17 cellular contexts compared by ENCODE assay signal in genomic region chr16:87959391-87959968, GRCh38. TPM values are rescaled to one million over a fixed set of nuclear protein-coding genes. Genes with fewer than 3 reads are reported as not detected.
DNase-seq lines count a peak whose midpoint lies in the region; ATAC-seq and TF ChIP-seq lines count a peak whose summit lies in the region.
"Had no signal": no experiment of that assay in that cellular context is flagged by ENCODE, and none has a peak within 500 bp of the region (broad histone marks: within the 10 kb centered on the region; RNA-seq: fewer than 3 reads in every experiment).

No MANE protein-coding gene starts in this region.

- CTCF ChIA-PET in activated CD4-positive, alpha-beta memory T cell treated with anti-CD3 and anti-CD28 coated beads, Interleukin-2, amount 10 ng/mL, durations not matched to agents 7 days and 5 days (lab: Charles Lee) = no interaction called here

- POLR2A ChIA-PET in activated CD4-positive, alpha-beta memory T cell treated with anti-CD3 and anti-CD28 coated beads, Interleukin-2, amount 10 ng/mL, durations not matched to agents 7 days and 5 days (lab: Charles Lee) = no interaction called here

- peaks cover 0 to 7% (median 0%) of the 10 kb centered on the region in 9 donors for H3K36me3 ChIP-seq in heart left ventricle

- no peaks in the 10 kb centered on the region for H3K27me3 Mint-ChIP-seq in activated CD4-positive, alpha-beta memory T cell treated with anti-CD3 and anti-CD28 coated beads, Interleukin-2, amount 10 ng/mL, durations not matched to agents 7 days and 5 days

- TF ChIP-seq POLR2A in heart left ventricle (IDR thresholded peaks at IDR 0.05) = no peak

- no peak overlapping the region for H3K27ac Mint-ChIP-seq in activated CD4-positive, alpha-beta memory T cell treated with anti-CD3 and anti-CD28 coated beads, Interleukin-2, amount 10 ng/mL, durations not matched to agents 7 days and 5 days

- 81 to 88% (median 83%) methylated on average over 23 of the region's 23 CpGs for WGBS in heart left ventricle, 4 donors

- ATAC-seq in Right ventricle myocardium superior (ENCODE audit: poor library complexity) (no peak), heart left ventricle (no peak), GM18511 (IDR thresholded peaks at IDR 0.05; ENCODE audit: unreplicated experiment) (no peak)
- ATAC-seq: gastroesophageal sphincter had no signal

- H3K9me3 Mint-ChIP-seq in activated CD4-positive, alpha-beta memory T cell treated with anti-CD3 and anti-CD28 coated beads, Interleukin-2, amount 10 ng/mL, durations not matched to agents 7 days and 5 days = no peaks in the 10 kb centered on the region
- H3K9me3 Mint-ChIP-seq: nephron had no signal

- H3K9me3 ChIP-seq in heart left ventricle = no peaks in the 10 kb centered on the region
- H3K9me3 ChIP-seq: gastroesophageal sphincter, spleen had no signal

- DNase-seq in Right ventricle myocardium superior (peak; percentile 43), heart left ventricle (no peak), islet precursor cell (peak; percentile 49), NCI-H2029 treated with DMSO at 0.1 percent for 48 hours (lab: John Stamatoyannopoulos, UW) (no peak), KG1 (lab: John Stamatoyannopoulos, UW) (no peak)
- no peak for DNase-seq in activated CD4-positive, alpha-beta memory T cell treated with anti-CD3 and anti-CD28 coated beads, Interleukin-2, amount 10 ng/mL, durations not matched to agents 7 days and 5 days
- DNase-seq in stimulated activated CD4-positive, alpha-beta T cell treated with anti-CD3 and anti-CD28 coated beads, Interleukin-12 subunit alpha, Interleukin-12 subunit beta, amount 100 ng/mL, for 4 hours = no peak
- DNase-seq: activated CD4-positive, alpha-beta T cell treated with anti-CD3 and anti-CD28 coated beads, Interleukin-2, amount 50 U/mL, for 48 hours; amygdala; left cardiac atrium; NCI-H1694 treated with DMSO at 0.1 percent for 48 hours; NK-92 treated with Interleukin-12 subunit alpha and Interleukin-12 subunit beta, amount 100 ng/mL, for 24 hours; spleen had no signal

- peaks cover 28% of the 10 kb centered on the region for H3K36me3 Mint-ChIP-seq in activated CD4-positive, alpha-beta memory T cell treated with anti-CD3 and anti-CD28 coated beads, Interleukin-2, amount 10 ng/mL, durations not matched to agents 7 days and 5 days (ENCODE audit: low read depth)

- H3K4me1 ChIP-seq in heart left ventricle = peaks cover 6 to 67% (median 42%) of the 10 kb centered on the region in 12 donors

- no peak overlapping the region for H3K27ac ChIP-seq in heart left ventricle
- H3K27ac ChIP-seq: gastroesophageal sphincter, SK-N-MC had no signal

- TF ChIP-seq CTCF in heart left ventricle (IDR thresholded peaks at IDR 0.05) = no peak

- H3K4me3 ChIP-seq in heart left ventricle = peak overlapping the region in 1 of 12 donors; percentile 26
- H3K4me3 ChIP-seq: gastroesophageal sphincter, SK-N-MC had no signal

- peak overlapping the region; percentile 14 for H3K4me3 Mint-ChIP-seq in activated CD4-positive, alpha-beta memory T cell treated with anti-CD3 and anti-CD28 coated beads, Interleukin-2, amount 10 ng/mL, durations not matched to agents 7 days and 5 days
- H3K4me3 Mint-ChIP-seq: nephron had no signal

- no peaks in the 10 kb centered on the region for H3K27me3 ChIP-seq in heart left ventricle
- H3K27me3 ChIP-seq: gastroesophageal sphincter, spleen had no signal

- H3K4me1 Mint-ChIP-seq in activated CD4-positive, alpha-beta memory T cell treated with anti-CD3 and anti-CD28 coated beads, Interleukin-2, amount 10 ng/mL, durations not matched to agents 7 days and 5 days = peaks cover 83% of the 10 kb centered on the region

- intact Hi-C loops in Right ventricle myocardium superior (cut with DNase I) (no loop called here), heart left ventricle (cut with DNase I) (loop anchor here in 1 of 10 donors (10.0 kb wide), 1 partner anchor 575 kb away; no protein-coding TSS in a partner anchor)

RNA-seq across cellular contexts. Expression of gene BANP, which starts 8.2 kb away (rescaled TPM):
- total RNA-seq in Right ventricle myocardium superior = 12.6 TPM
- total RNA-seq in heart left ventricle = 10 to 100 TPM; 11.9 to 20.7 (median 14.3) TPM
- 1 to 10 TPM; 7.2 to 9.2 TPM for polyA plus RNA-seq in heart left ventricle
- total RNA-seq in activated CD4-positive, alpha-beta memory T cell treated with anti-CD3 and anti-CD28 coated beads, Interleukin-2, amount 10 ng/mL, durations not matched to agents 7 days and 5 days = 10 to 100 TPM; 33.6 to 38.9 TPM

RNA-seq across cellular contexts. Expression of gene CA5A, which starts 23.2 kb away (rescaled TPM):
- total RNA-seq in Right ventricle myocardium superior = not detected
- total RNA-seq in heart left ventricle = under 1 TPM in 2 of 9 donors, not detected in 7; 0.25 to 0.44 TPM
- polyA plus RNA-seq in heart left ventricle = under 1 TPM in 1 of 2 donors, not detected in 1; 0.08 TPM
- not detected for total RNA-seq in activated CD4-positive, alpha-beta memory T cell treated with anti-CD3 and anti-CD28 coated beads, Interleukin-2, amount 10 ng/mL, durations not matched to agents 7 days and 5 days
- total RNA-seq: gastroesophageal sphincter, left cardiac atrium, spleen had no signal
- polyA plus RNA-seq: spleen had no signal

Comparison
In these comparisons a context has a peak if more than half of its experiments do, and no peak if none do; other contexts are left out.
1. DNase-seq: peak in Right ventricle myocardium superior (single experiment) and islet precursor cell (single experiment); none in heart left ventricle (0 of 5), activated CD4-positive, alpha-beta memory T cell treated with anti-CD3 and anti-CD28 coated beads, Interleukin-2, amount 10 ng/mL, durations not matched to agents 7 days and 5 days (single experiment), stimulated activated CD4-positive, alpha-beta T cell treated with anti-CD3 and anti-CD28 coated beads, Interleukin-12 subunit alpha, Interleukin-12 subunit beta, amount 100 ng/mL, for 4 hours (single experiment), NCI-H2029 treated with DMSO at 0.1 percent for 48 hours (single experiment) and KG1 (single experiment).